Comparison of ENCODE assay signal across 9 cellular contexts in genomic region chr10:1043532-1043995, GRCh38. TPM values are rescaled to one million over a fixed set of nuclear protein-coding genes. Genes with fewer than 3 reads are reported as not detected.
DNase-seq lines count a peak whose midpoint lies in the region; ATAC-seq lines count a peak whose summit lies in the region.
"Had no signal": no experiment of that assay in that cellular context is flagged by ENCODE, and none has a peak within 500 bp of the region (broad histone marks: within the 10 kb centered on the region; RNA-seq: fewer than 3 reads in every experiment).

No MANE protein-coding gene starts in this region.

- DNase-seq in NCI-H526 (lab: John Stamatoyannopoulos, UW) (peak; percentile 1 to 23), NCI-H187 treated with DMSO at 0.1 percent for 48 hours (lab: John Stamatoyannopoulos, UW) (no peak), HuH-7.5 (ENCODE audit: low spot score) (no peak), NCI-H187 (lab: John Stamatoyannopoulos, UW) (no peak)

- peak overlapping the region in 2 of 7 experiments; percentile 2 to 3 for H3K4me3 ChIP-seq in skin epidermis

- ATAC-seq in GM18502 (IDR thresholded peaks at IDR 0.05; ENCODE audit: poor library complexity, unreplicated experiment) (peak; percentile 58), GM21717 (IDR thresholded peaks at IDR 0.05; ENCODE audit: unreplicated experiment) (peak; percentile 42), esophagus mucosa (peak; percentile 41)

- peak overlapping the region in 19 of 21 experiments; percentile 17 to 79 (median 64) for H3K27ac ChIP-seq in skin epidermis

RNA-seq across cellular contexts. Expression of gene IDI1, which starts 5.4 kb away (rescaled TPM):
- total RNA-seq in esophagus mucosa: 39.9 TPM

RNA-seq across cellular contexts. Expression of gene WDR37, which starts 12.6 kb away (rescaled TPM):
- total RNA-seq in esophagus mucosa: 12.9 TPM

RNA-seq across cellular contexts. Expression of gene IDI2, which starts 17.9 kb away (rescaled TPM):
- total RNA-seq in esophagus mucosa: not detected
- total RNA-seq: HT1080 had no signal

RNA-seq across cellular contexts. Expression of gene GTPBP4, which starts 55.3 kb away (rescaled TPM):
- total RNA-seq in esophagus mucosa: 29.6 TPM

Comparison
In these comparisons a context has a peak if more than half of its experiments do, and no peak if none do; other contexts are left out.
1. DNase-seq: peak in NCI-H526 (2 of 2); none in NCI-H187 treated with DMSO at 0.1 percent for 48 hours (single experiment), HuH-7.5 (single experiment) and NCI-H187 (0 of 2).
2. Peak in every context shown above with its lines, with median percentiles within 50 percentile points of each other: ATAC-seq.